In the genomic region with DNA sequence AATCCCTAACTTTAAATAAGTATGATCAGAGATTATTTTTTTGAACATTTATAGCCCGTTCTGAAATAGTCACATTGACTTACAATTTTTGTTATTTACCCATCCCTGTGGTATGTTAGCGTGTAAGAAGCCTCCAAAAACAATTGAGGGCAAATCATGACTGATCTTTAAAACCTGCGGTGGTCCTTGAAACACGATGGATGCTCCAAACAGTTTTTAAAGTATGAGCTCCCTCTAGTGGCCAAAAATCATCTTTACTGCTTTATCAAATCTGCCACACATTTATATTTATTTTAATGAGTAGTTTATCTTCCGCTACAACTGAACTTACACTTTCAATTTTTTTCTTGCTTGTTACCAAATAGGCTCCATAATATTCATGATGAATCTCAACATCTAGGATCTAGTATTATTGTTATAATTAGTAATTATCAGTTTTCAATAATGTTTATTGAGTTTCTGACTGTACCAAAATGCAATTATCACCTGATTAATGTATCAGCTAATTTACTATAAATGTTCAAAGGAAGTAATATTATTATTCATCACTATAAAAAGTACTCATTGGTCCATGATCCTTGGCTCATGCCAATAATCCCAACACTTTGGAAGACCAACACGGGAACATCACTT, we compare ENCODE assay signal across 8 cellular contexts. TPM values are rescaled to one million over a fixed set of nuclear protein-coding genes. Genes with fewer than 3 reads are reported as not detected.
DNase-seq lines count a peak whose midpoint lies in the region; ATAC-seq and TF ChIP-seq lines count a peak whose summit lies in the region.

No MANE protein-coding gene starts in this region.

- no peak overlapping the region for H3K27ac ChIP-seq in brain microvascular endothelial cell
- H3K27ac ChIP-seq in uterus = no peak overlapping the region

- in situ Hi-C loops in GM13976 (cut with MboI; ENCODE audit: low sequenced_read_pairs, unreplicated experiment) (loop anchor here (10.0 kb wide), 1 partner anchor 1125 kb away; no protein-coding TSS in a partner anchor), brain microvascular endothelial cell (cut with HindIII; ENCODE audit: low pct_ligation_motif_present, low sequenced_read_pairs) (no loop called here)

- peak; percentile 57 for ATAC-seq in left lobe of liver

- intact Hi-C loops in uterus (cut with DNase I; ENCODE audit: low total_unique reads) = no loop called here

- peak; percentile 25 for TF ChIP-seq CTCF in AG04449 (IDR thresholded peaks at IDR 0.05; ENCODE audit: insufficient read depth, low read length, missing control alignments)
- TF ChIP-seq CTCF in GM13976 (IDR thresholded peaks at IDR 0.05; ENCODE audit: borderline replicate concordance, control extremely low read depth, extremely low read depth, insufficient read depth, missing control alignments) = peak; percentile 44
- peak; percentile 48 for TF ChIP-seq CTCF in brain microvascular endothelial cell (IDR thresholded peaks at IDR 0.05; ENCODE audit: low read depth, low read length, missing control alignments)
- TF ChIP-seq CTCF in uterus (IDR thresholded peaks at IDR 0.05) = peak; percentile 55 to 69 (median 63)

- TF ChIP-seq POLR2A in uterus (IDR thresholded peaks at IDR 0.05) = no peak

- POLR2A ChIA-PET in AG04449 (lab: Yijun Ruan, JAX) = no interaction called here

- CTCF ChIA-PET in AG04449 (lab: Yijun Ruan, JAX) = interaction anchor here (0.6 to 4.6 kb wide), 25 partner anchors 9 to 1598 kb away, joined by 3 to 19 read pairs (median 4); no protein-coding TSS in a partner anchor

- no peak overlapping the region for H3K4me3 ChIP-seq in AG04449 (ENCODE audit: low read depth, low read length)
- no peak overlapping the region for H3K4me3 ChIP-seq in brain microvascular endothelial cell (ENCODE audit: low read depth, low read length)
- no peak overlapping the region for H3K4me3 ChIP-seq in uterus

- H3K27me3 ChIP-seq in brain microvascular endothelial cell (replicated peaks) = no peaks in the 10 kb centered on the region
- H3K27me3 ChIP-seq in uterus = no peaks in the 10 kb centered on the region

- DNase-seq in AG04449 (ENCODE audit: low read depth, low spot score) = peak; percentile 45
- DNase-seq in GM13976 (ENCODE audit: low spot score) = peak; percentile 72
- peak; percentile 65 for DNase-seq in HS-27A (ENCODE audit: low read depth)
- DNase-seq in NCI-H69 (lab: John Stamatoyannopoulos, UW) = peak; percentile 65
- peak; percentile 69 for DNase-seq in brain microvascular endothelial cell
- DNase-seq in left lobe of liver (ENCODE audit: low spot score) = no peak
- no peak for DNase-seq in uterus
- DNase-seq in GF-D8 (lab: John Stamatoyannopoulos, UW) = no peak

- no peaks in the 10 kb centered on the region for H3K36me3 ChIP-seq in brain microvascular endothelial cell (replicated peaks)
- H3K36me3 ChIP-seq in uterus = no peaks in the 10 kb centered on the region

- H3K9me3 ChIP-seq in uterus = no peaks in the 10 kb centered on the region

- H3K4me1 ChIP-seq in uterus = no peaks in the 10 kb centered on the region

RNA-seq across cellular contexts. Expression of gene MARCKS, which starts 52.2 kb away (rescaled TPM):
- total RNA-seq in left lobe of liver (8.1 TPM), uterus (100 to 1,000 TPM in 1 of 4 donors, 10 to 100 TPM in 3; 14.9 to 140 (median 42.6) TPM)

Comparison
In these comparisons a context has a peak if more than half of its experiments do, and no peak if none do; other contexts are left out.
1. DNase-seq: peak in AG04449 (single experiment), GM13976 (single experiment), HS-27A (single experiment), NCI-H69 (single experiment) and brain microvascular endothelial cell (single experiment); none in left lobe of liver (single experiment), uterus (0 of 2) and GF-D8 (single experiment).
2. Peak in every context shown above with its lines, with median percentiles within 50 percentile points of each other: CTCF ChIP-seq.